In the genomic region with DNA sequence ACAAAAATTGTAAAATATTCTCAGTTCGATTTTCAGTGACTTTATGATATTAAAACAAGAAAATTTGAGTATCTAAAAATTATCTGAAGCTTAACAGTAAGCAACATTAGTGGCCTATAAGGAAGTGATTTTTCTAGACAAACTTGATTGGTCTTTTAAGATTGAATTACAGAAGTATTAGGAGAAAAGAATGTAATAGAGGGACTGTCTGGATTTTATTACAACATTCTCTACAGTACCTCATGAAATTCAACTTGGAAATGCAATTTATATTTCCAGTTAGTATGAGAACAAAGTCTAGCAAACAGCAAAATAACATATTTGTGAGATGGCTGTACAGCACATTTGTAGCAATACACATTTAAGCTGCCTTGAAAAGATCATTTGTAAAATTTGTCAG, we compare ENCODE assay signal across 21 cellular contexts. TPM values are rescaled to one million over a fixed set of nuclear protein-coding genes. Genes with fewer than 3 reads are reported as not detected.
DNase-seq lines count a peak whose midpoint lies in the region; ATAC-seq and TF ChIP-seq lines count a peak whose summit lies in the region.
"Had no signal": no experiment of that assay in that cellular context is flagged by ENCODE, and none has a peak within 500 bp of the region (broad histone marks: within the 10 kb centered on the region; RNA-seq: fewer than 3 reads in every experiment).

No MANE protein-coding gene starts in this region.

- dilution Hi-C loops in mammary epithelial cell (cut with HindIII; ENCODE audit: low sequenced_read_pairs): no loop called here

- peaks cover 6% of the 10 kb centered on the region for H3K36me3 Mint-ChIP-seq in MCF 10A (ENCODE audit: insufficient read depth, unreplicated experiment)
- no peaks in the 10 kb centered on the region for H3K36me3 Mint-ChIP-seq in mesothelial cell of epicardium

- H4K20me1 ChIP-seq in mammary epithelial cell (ENCODE audit: insufficient read depth, low read length): no peaks in the 10 kb centered on the region

- no peaks in the 10 kb centered on the region for H3K9me3 ChIP-seq in mammary epithelial cell (replicated peaks; ENCODE audit: insufficient read depth, low read length)
- no peaks in the 10 kb centered on the region for H3K9me3 ChIP-seq in adipocyte (ENCODE audit: control insufficient read depth, low read length)

- H3K27ac Mint-ChIP-seq in MCF 10A (ENCODE audit: low read depth, unreplicated experiment) (peak overlapping the region; percentile 23), mesothelial cell of epicardium (peak overlapping the region; percentile 73)
- H3K27ac Mint-ChIP-seq: HFFc6 had no signal

- H3K4me1 Mint-ChIP-seq in MCF 10A (ENCODE audit: insufficient read depth, unreplicated experiment) (peaks cover 25% of the 10 kb centered on the region), mesothelial cell of epicardium (peaks cover 20% of the 10 kb centered on the region)

- TF ChIP-seq CTCF in MCF 10A (IDR thresholded peaks at IDR 0.05; ENCODE audit: unreplicated experiment) (no peak), mammary epithelial cell (conservative IDR thresholded peaks at IDR 0.05 in 1 of 2, IDR thresholded peaks at IDR 0.05 in 1 of 2; ENCODE audit: extremely low read depth in 1 of 2, insufficient read depth in 1 of 2, low read depth in 1 of 2, low read length in 2 of 2) (no peak), mesothelial cell of epicardium (IDR thresholded peaks at IDR 0.05; ENCODE audit: unreplicated experiment) (no peak)

- POLR2A ChIA-PET in MCF 10A (lab: Yijun Ruan, JAX): interaction anchor here (0.7 to 7.6 kb wide), 3 partner anchors 9 to 269 kb away, joined by 3 to 58 read pairs (median 4); no protein-coding TSS in a partner anchor

- H3K4me3 Mint-ChIP-seq in MCF 10A (ENCODE audit: unreplicated experiment) (no peak overlapping the region), mesothelial cell of epicardium (no peak overlapping the region)
- H3K4me3 Mint-ChIP-seq: HFFc6 had no signal

- H3K9me3 Mint-ChIP-seq in MCF 10A (ENCODE audit: unreplicated experiment) (no peaks in the 10 kb centered on the region), mesothelial cell of epicardium (peaks cover 3% of the 10 kb centered on the region)
- H3K9me3 Mint-ChIP-seq: HFFc6 had no signal

- peaks cover 88% of the 10 kb centered on the region for H3K79me2 ChIP-seq in mammary epithelial cell (ENCODE audit: insufficient read depth, low read length)

- H3K4me2 ChIP-seq in mammary epithelial cell (ENCODE audit: insufficient read depth, low read depth, low read length): no peak overlapping the region

- in situ Hi-C loops in mammary epithelial cell (cut with MboI; ENCODE audit: low sequenced_read_pairs in 2 of 2): no loop called here
- in situ Hi-C loops in ACHN (cut with HindIII; ENCODE audit: low pct_ligation_motif_present, low pct_unique_long_range_greater_than_20kb, low sequenced_read_pairs): no loop called here

- H3K4me3 ChIP-seq in mammary epithelial cell (replicated peaks in 1 of 3; ENCODE audit: insufficient read depth in 1 of 3, low read depth in 2 of 3, low read length in 3 of 3): no peak overlapping the region
- no peak overlapping the region for H3K4me3 ChIP-seq in adipocyte (ENCODE audit: low read length)

- H2AFZ ChIP-seq in mammary epithelial cell (ENCODE audit: low read depth, low read length): no peak overlapping the region

- H3K4me1 ChIP-seq in mammary epithelial cell (ENCODE audit: insufficient read depth, low read length) (peaks cover 4% of the 10 kb centered on the region), adipocyte (ENCODE audit: control insufficient read depth, insufficient read depth, low read length) (peaks cover 23% of the 10 kb centered on the region)

- 79% methylated on average over 1 of the region's 1 CpG for WGBS in mammary epithelial cell (ENCODE audit: low coverage, missing lambda C conversion rate)

- H3K9ac ChIP-seq in mammary epithelial cell (ENCODE audit: insufficient read depth, low read length): no peak overlapping the region
- H3K9ac ChIP-seq in adipocyte (ENCODE audit: low read length): no peak overlapping the region

- no peak for ATAC-seq in sciatic nerve
- ATAC-seq: HepG2, Panc1 had no signal

- BruUV-seq in MCF 10A (replicated peaks; lab: Mats Ljungman, UMichigan) (no TSS peak), mammary epithelial cell (replicated peaks; lab: Mats Ljungman, UMichigan) (no TSS peak)

- CTCF ChIA-PET in MCF 10A (lab: Yijun Ruan, JAX) (interaction anchor here (1.8 kb wide), 1 partner anchor 17 kb away, joined by 18 read pairs; no protein-coding TSS in a partner anchor), mammary epithelial cell (lab: Charles Lee; ENCODE audit: low non-redundant PET) (no interaction called here)

- intact Hi-C loops in MCF 10A (cut with micrococcal nuclease) (no loop called here), mammary epithelial cell (cut with micrococcal nuclease) (no loop called here), sciatic nerve (cut with DNase I) (no loop called here)

- H3K27me3 ChIP-seq in mammary epithelial cell (ENCODE audit: insufficient read depth, low read length): no peaks in the 10 kb centered on the region
- H3K27me3 ChIP-seq in adipocyte (replicated peaks; ENCODE audit: control insufficient read depth, insufficient read depth, low read length): no peaks in the 10 kb centered on the region

- no peak overlapping the region for H3K27ac ChIP-seq in mammary epithelial cell (ENCODE audit: insufficient read depth, low read depth, low read length)
- H3K27ac ChIP-seq: 22Rv1, C4-2B, HL-60 had no signal

- H3K27me3 Mint-ChIP-seq in MCF 10A (ENCODE audit: insufficient read depth, unreplicated experiment): no peaks in the 10 kb centered on the region
- H3K27me3 Mint-ChIP-seq in mesothelial cell of epicardium (ENCODE audit: low read depth): no peaks in the 10 kb centered on the region

- H3K36me3 ChIP-seq in mammary epithelial cell (ENCODE audit: insufficient read depth, low read length): no peaks in the 10 kb centered on the region
- no peaks in the 10 kb centered on the region for H3K36me3 ChIP-seq in adipocyte (ENCODE audit: control insufficient read depth, insufficient read depth, low read length, severe bottlenecking)

- DNase-seq in MCF 10A (ENCODE audit: unreplicated experiment) (no peak), mammary epithelial cell (no peak), adipocyte (ENCODE audit: low read depth) (peak; percentile 41), mesothelial cell of epicardium (ENCODE audit: low spot score in 2 of 2, unreplicated experiment in 2 of 2) (no peak), sciatic nerve (ENCODE audit: low spot score) (no peak), NCI-H2227 treated with DMSO at 0.1 percent for 48 hours (lab: John Stamatoyannopoulos, UW) (no peak), SHP77 treated with DMSO at 0.1 percent for 48 hours (lab: John Stamatoyannopoulos, UW) (no peak), ACHN (no peak)
- DNase-seq: H7, HFFc6, KBM-7, NCI-H1105 treated with DMSO at 0.1 percent for 48 hours, NCI-H2081, NCI-H2171, NCI-H524 treated with DMSO at 0.1 percent for 48 hours, NCI-H82 had no signal

RNA-seq across cellular contexts. Expression of a gene that starts 18.8 kb away (rescaled TPM):
- total RNA-seq in MCF 10A (2022) (51.8 and 69.0 TPM in 2 replicates), mammary epithelial cell (10 to 100 TPM; 80.4 to 81.8 TPM), mesothelial cell of epicardium (28.5 to 33.1 TPM (median 31.9 TPM) in 3 replicates), sciatic nerve (50.7 TPM)
- polyA plus RNA-seq in mammary epithelial cell: 62.1 TPM
- polyA minus RNA-seq in mammary epithelial cell: 28.5 TPM
